28 cellular contexts compared by ENCODE assay signal in the genomic region with DNA sequence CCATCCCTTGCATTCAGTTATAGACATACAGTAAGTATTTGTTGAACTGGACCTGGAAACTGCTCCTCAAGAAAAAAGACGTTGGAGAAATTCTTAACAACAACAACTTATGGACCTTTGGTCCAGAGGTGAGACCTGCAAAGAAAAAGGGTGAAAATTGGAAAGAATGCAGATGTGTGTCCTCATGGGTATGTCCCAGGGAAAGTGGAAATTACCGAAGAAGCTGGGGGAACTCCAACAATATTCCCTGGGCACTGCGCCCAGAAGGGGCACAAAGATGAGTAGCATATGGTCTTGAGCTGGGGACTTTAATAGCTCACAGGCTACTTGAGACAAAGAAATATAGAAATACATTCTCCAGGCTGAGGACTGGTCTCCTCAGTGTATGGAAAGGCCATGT. TPM values are rescaled to one million over a fixed set of nuclear protein-coding genes. Genes with fewer than 3 reads are reported as not detected.
A peak's percentile ranks its signal among the peaks of the same experiment; 100 is the strongest.
DNase-seq lines count a peak whose midpoint lies in the region; ATAC-seq and TF ChIP-seq lines count a peak whose summit lies in the region.
"Had no signal": no experiment of that assay in that cellular context is flagged by ENCODE, and none has a peak within 500 bp of the region (broad histone marks: within the 10 kb centered on the region; RNA-seq: fewer than 3 reads in every experiment).

No MANE protein-coding gene starts in this region.

- H3K9me2 ChIP-seq in GM23248 (ENCODE audit: insufficient read depth), result no peaks in the 10 kb centered on the region

- H3K9ac ChIP-seq in GM23248, result peak overlapping the region; percentile 45

- 0 out of 2 replicates have a peak, but pooled peaks cover 12% of the 10 kb centered on the region for H3F3A ChIP-seq in GM23248 (ENCODE audit: insufficient read depth)

- peaks cover 19% of the 10 kb centered on the region for H3K4me1 Mint-ChIP-seq in T-helper 17 cell

- no peaks in the 10 kb centered on the region for H3K79me2 ChIP-seq in ACC112 (ENCODE audit: control insufficient read depth, insufficient read depth, low read length, unreplicated experiment)
- H3K79me2 ChIP-seq in GM23248 (ENCODE audit: insufficient read depth), result no peaks in the 10 kb centered on the region

- intact Hi-C loops in upper lobe of right lung (cut with DNase I), result no loop called here
- intact Hi-C loops in cardiac septum (cut with DNase I), result no loop called here

- no peaks in the 10 kb centered on the region for H3K36me3 Mint-ChIP-seq in T-helper 17 cell (ENCODE audit: low read depth)

- H3K4me3 Mint-ChIP-seq in T-helper 17 cell, result no peak overlapping the region
- H3K4me3 Mint-ChIP-seq: CD4-positive, alpha-beta T cell; nephron had no signal

- H3K4me3 ChIP-seq in ACC112 (ENCODE audit: low read depth, low read length) (no peak overlapping the region), GM23248 (no peak overlapping the region), upper lobe of right lung (no peak overlapping the region)
- H3K4me3 ChIP-seq: HAP-1, SJCRH30, skin epidermis, thyroid gland had no signal

- ATAC-seq in T-helper 17 cell (no peak), upper lobe of right lung (no peak), HG02973 (IDR thresholded peaks at IDR 0.05; ENCODE audit: unreplicated experiment) (no peak)
- ATAC-seq: left lobe of liver; stimulated activated naive CD8-positive, alpha-beta T cell treated with anti-CD3 and anti-CD28 coated beads, Interleukin-15, Interleukin-2, amounts not matched to agents 100 U/mL and 50 U/mL, for 24 hours had no signal

- H3K27ac ChIP-seq in ACC112 (ENCODE audit: low read depth, low read length), result peak overlapping the region; percentile 79
- peak overlapping the region; percentile 81 for H3K27ac ChIP-seq in GM23248
- H3K27ac ChIP-seq in upper lobe of right lung, result no peak overlapping the region
- H3K27ac ChIP-seq: SJCRH30, skin epidermis, thyroid gland had no signal

- peak; percentile 59 for DNase-seq in GM23248
- DNase-seq in T-helper 17 cell, result no peak
- DNase-seq in fibroblast of peridontal ligament (ENCODE audit: extremely low read depth), result peak; percentile 26
- DNase-seq in NCI-H2171 treated with DMSO at 0.1 percent for 48 hours (lab: John Stamatoyannopoulos, UW), result no peak
- no peak for DNase-seq in upper lobe of right lung
- no peak for DNase-seq in cardiac septum (ENCODE audit: low spot score)
- DNase-seq: activated CD4-positive, alpha-beta T cell treated with anti-CD3 and anti-CD28 coated beads, Interleukin-2, amount 50 U/mL, for 48 hours; activated gamma-delta T cell; activated T-cell treated with anti-CD3 and anti-CD28 coated beads for 4 hours; CD4-positive, alpha-beta T cell; central memory CD4-positive, alpha-beta T cell; effector CD8-positive, alpha-beta T cell; head of caudate nucleus; Kasumi-1; NCI-H1105; NCI-H774; SJCRH30; stimulated activated CD4-positive, alpha-beta T cell treated with anti-CD3 and anti-CD28 coated beads, Interleukin-2, amount 100 ng/mL, for 24 hours; stimulated activated naive CD8-positive, alpha-beta T cell treated with anti-CD3 and anti-CD28 coated beads, Interleukin-15, Interleukin-2, amounts not matched to agents 100 U/mL and 50 U/mL, for 24 hours; T-helper 2 cell; thyroid gland had no signal

- H4K20me1 ChIP-seq in GM23248 (ENCODE audit: insufficient read depth), result no peaks in the 10 kb centered on the region

- no peaks in the 10 kb centered on the region for H3K27me3 Mint-ChIP-seq in T-helper 17 cell
- H3K27me3 Mint-ChIP-seq: CD4-positive, alpha-beta T cell had no signal

- peak overlapping the region; percentile 32 for H3K27ac Mint-ChIP-seq in T-helper 17 cell
- H3K27ac Mint-ChIP-seq: CD4-positive, alpha-beta T cell; nephron; progenitor cell of endocrine pancreas had no signal

- no peaks in the 10 kb centered on the region for H3K27me3 ChIP-seq in ACC112 (ENCODE audit: insufficient read depth, low read length)
- H3K27me3 ChIP-seq in GM23248 (replicated peaks; ENCODE audit: insufficient read depth), result no peaks in the 10 kb centered on the region
- no peaks in the 10 kb centered on the region for H3K27me3 ChIP-seq in upper lobe of right lung
- H3K27me3 ChIP-seq: SJCRH30, thyroid gland had no signal

- H3K4me1 ChIP-seq in ACC112 (ENCODE audit: control insufficient read depth, insufficient read depth, low read length, unreplicated experiment) (peaks cover 13% of the 10 kb centered on the region), GM23248 (ENCODE audit: insufficient read depth) (peaks cover 24% of the 10 kb centered on the region), upper lobe of right lung (no peaks in the 10 kb centered on the region)
- H3K4me1 ChIP-seq: HAP-1 had no signal

- no peaks in the 10 kb centered on the region for H3K9me3 ChIP-seq in GM23248 (ENCODE audit: low read depth)
- no peaks in the 10 kb centered on the region for H3K9me3 ChIP-seq in T-helper 17 cell (ENCODE audit: control insufficient read depth, low read length, poor library complexity, severe bottlenecking)
- no peaks in the 10 kb centered on the region for H3K9me3 ChIP-seq in upper lobe of right lung
- H3K9me3 ChIP-seq: HAP-1, SJCRH30, thyroid gland had no signal

- in situ Hi-C loops in GM23248 (cut with MboI), result no loop called here

- no peak for TF ChIP-seq CTCF in upper lobe of right lung (IDR thresholded peaks at IDR 0.05)

- H2AFZ ChIP-seq in ACC112 (ENCODE audit: low read length, unreplicated experiment), result no peak overlapping the region
- H2AFZ ChIP-seq in GM23248, result no peak overlapping the region

- WGBS in GM23248 (ENCODE audit: low coverage in 1 of 2, low lambda C conversion rate in 2 of 2, missing lambda C conversion rate in 2 of 2), 2 experiments, result 20 to 39% methylated on average over 3 of the region's 3 CpGs

- H3K36me3 ChIP-seq in ACC112 (ENCODE audit: insufficient read depth, low read length) (no peaks in the 10 kb centered on the region), GM23248 (ENCODE audit: low read depth) (no peaks in the 10 kb centered on the region), upper lobe of right lung (no peaks in the 10 kb centered on the region)
- H3K36me3 ChIP-seq: HAP-1, SJCRH30, thyroid gland had no signal

- peak overlapping the region; percentile 46 for H3K4me2 ChIP-seq in GM23248 (ENCODE audit: unreplicated experiment)

RNA-seq across cellular contexts. Expression of gene YWHAQ, which starts 35.5 kb away (rescaled TPM):
- total RNA-seq in GM23248 (2014; rRNA removed; shearing (Covaris generic)), result 397 and 400 TPM in 2 replicates
- polyA plus RNA-seq in GM23248 (2016; fragmentation: Nextera tagmentation; extraction: Ambion mirVana), result 694 and 728 TPM in 2 replicates
- 100 to 1,000 TPM; 176 to 189 TPM for total RNA-seq in T-helper 17 cell
- 191 TPM for total RNA-seq in upper lobe of right lung
- 299 TPM for total RNA-seq in cardiac septum

Comparison
In these comparisons a context has a peak if more than half of its experiments do, and no peak if none do; other contexts are left out.
1. DNase-seq: peak in GM23248 (single experiment) and fibroblast of peridontal ligament (single experiment); none in T-helper 17 cell (0 of 3), NCI-H2171 treated with DMSO at 0.1 percent for 48 hours (single experiment), upper lobe of right lung (single experiment) and cardiac septum (single experiment).